In genomic region chr17:40854175-40854814, GRCh38 we compare ENCODE assay signal across 11 cellular contexts. TPM values are rescaled to one million over a fixed set of nuclear protein-coding genes. Genes with fewer than 3 reads are reported as not detected.
DNase-seq lines count a peak whose midpoint lies in the region; ATAC-seq and TF ChIP-seq lines count a peak whose summit lies in the region.
"Had no signal": no experiment of that assay in that cellular context is flagged by ENCODE, and none has a peak within 500 bp of the region (broad histone marks: within the 10 kb centered on the region; RNA-seq: fewer than 3 reads in every experiment).

No MANE protein-coding gene starts in this region.

- H3K27ac ChIP-seq in left lung, result no peak overlapping the region
- no peak overlapping the region for H3K27ac ChIP-seq in endodermal cell (ENCODE audit: low read depth, low read length)

- H3K9me3 ChIP-seq in left lung (no peaks in the 10 kb centered on the region), endodermal cell (ENCODE audit: control insufficient read depth, low read length) (no peaks in the 10 kb centered on the region)

- H3K27me3 Mint-ChIP-seq in endodermal cell (ENCODE audit: insufficient read depth), result peaks cover 27% of the 10 kb centered on the region

- no peak overlapping the region for H3K4me3 ChIP-seq in left lung
- no peak overlapping the region for H3K4me3 ChIP-seq in endodermal cell (ENCODE audit: low read length)
- H3K4me3 ChIP-seq: lung had no signal

- peaks cover 0 to 9% of the 10 kb centered on the region in 2 donors for H3K4me1 ChIP-seq in left lung
- peaks cover 2% of the 10 kb centered on the region for H3K4me1 ChIP-seq in endodermal cell (ENCODE audit: control insufficient read depth, insufficient read depth, low read length)

- no peak overlapping the region for H3K4me3 Mint-ChIP-seq in endodermal cell

- ATAC-seq in SK-N-SH treated with all-trans-retinoic acid at 6 μM for 48 hours (peak; percentile 93), left lung (peak; percentile 73)

- no peak overlapping the region for H3K9ac ChIP-seq in endodermal cell (ENCODE audit: extremely low read depth, low read length, poor library complexity, severe bottlenecking)

- intact Hi-C loops in left lung (cut with DNase I), result no loop called here

- H3K27ac Mint-ChIP-seq in endodermal cell, result no peak overlapping the region

- WGBS in endodermal cell (ENCODE audit: insufficient coverage in 1 of 2, insufficient read length in 1 of 2), 2 experiments, result 91 to 92% methylated on average over 2 to 6 of the region's 6 CpGs

- H3K36me3 ChIP-seq in left lung (no peaks in the 10 kb centered on the region), endodermal cell (ENCODE audit: control insufficient read depth, insufficient read depth, low read length) (no peaks in the 10 kb centered on the region)

- DNase-seq in Daoy (ENCODE audit: low read depth), result peak; percentile 58
- DNase-seq in left lung, result no peak
- DNase-seq in endodermal cell, result no peak
- DNase-seq in activated CD4-positive, alpha-beta T cell treated with anti-CD3 and anti-CD28 coated beads for 48 hours, result no peak
- no peak for DNase-seq in COR-L47 (lab: John Stamatoyannopoulos, UW)
- DNase-seq: aorta; NCI-H1105; stimulated activated CD4-positive, alpha-beta T cell treated with anti-CD3 and anti-CD28 coated beads, Interleukin-2, amount 100 ng/mL, for 48 hours had no signal

- no peaks in the 10 kb centered on the region for H3K36me3 Mint-ChIP-seq in endodermal cell (ENCODE audit: low read depth)

- H3K9me3 Mint-ChIP-seq in endodermal cell, result peaks cover 4% of the 10 kb centered on the region

- peaks cover 13% of the 10 kb centered on the region for H3K4me1 Mint-ChIP-seq in endodermal cell

- H3K27me3 ChIP-seq in left lung (no peaks in the 10 kb centered on the region), endodermal cell (ENCODE audit: control insufficient read depth, insufficient read depth, low read length, poor library complexity, severe bottlenecking) (peaks cover 15% of the 10 kb centered on the region)

- TF ChIP-seq CTCF in left lung (IDR thresholded peaks at IDR 0.05), result no peak
- TF ChIP-seq CTCF in endodermal cell (conservative IDR thresholded peaks at IDR 0.05), result no peak

TF ChIP-seq in SK-N-SH treated with all-trans-retinoic acid at 6 μM for 48 hours, 23 proteins besides CTCF, POLR2A, EP300 and RAD21 (continues in another document):
- TF ChIP-seq ZNF70 (CRISPR knock-in tag; IDR thresholded peaks at IDR 0.05), result no peak
- TF ChIP-seq GLIS3 (CRISPR knock-in tag; IDR thresholded peaks at IDR 0.05), result no peak
- TF ChIP-seq ZNF8 (CRISPR knock-in tag; IDR thresholded peaks at IDR 0.05), result no peak
- no peak for TF ChIP-seq RARB (CRISPR knock-in tag; IDR thresholded peaks at IDR 0.05)
- 0 out of 2 replicates have a peak, but pooled peaks have one; percentile 72 for TF ChIP-seq CREB5 (CRISPR knock-in tag; IDR thresholded peaks at IDR 0.05; ENCODE audit: low read depth)
- TF ChIP-seq PATZ1 (CRISPR knock-in tag; IDR thresholded peaks at IDR 0.05; ENCODE audit: borderline replicate concordance), result peak; percentile 61; the same call in 1 of the 2 replicates
- no peak for TF ChIP-seq CSDC2 (CRISPR knock-in tag; IDR thresholded peaks at IDR 0.05)
- TF ChIP-seq TOX (CRISPR knock-in tag; IDR thresholded peaks at IDR 0.05; ENCODE audit: borderline replicate concordance), result peak; percentile 76; the same call in 1 of the 2 replicates
- TF ChIP-seq ZNF565 (CRISPR knock-in tag; conservative IDR thresholded peaks at IDR 0.05; ENCODE audit: low read depth), result no peak
- TF ChIP-seq, protein P1, sequence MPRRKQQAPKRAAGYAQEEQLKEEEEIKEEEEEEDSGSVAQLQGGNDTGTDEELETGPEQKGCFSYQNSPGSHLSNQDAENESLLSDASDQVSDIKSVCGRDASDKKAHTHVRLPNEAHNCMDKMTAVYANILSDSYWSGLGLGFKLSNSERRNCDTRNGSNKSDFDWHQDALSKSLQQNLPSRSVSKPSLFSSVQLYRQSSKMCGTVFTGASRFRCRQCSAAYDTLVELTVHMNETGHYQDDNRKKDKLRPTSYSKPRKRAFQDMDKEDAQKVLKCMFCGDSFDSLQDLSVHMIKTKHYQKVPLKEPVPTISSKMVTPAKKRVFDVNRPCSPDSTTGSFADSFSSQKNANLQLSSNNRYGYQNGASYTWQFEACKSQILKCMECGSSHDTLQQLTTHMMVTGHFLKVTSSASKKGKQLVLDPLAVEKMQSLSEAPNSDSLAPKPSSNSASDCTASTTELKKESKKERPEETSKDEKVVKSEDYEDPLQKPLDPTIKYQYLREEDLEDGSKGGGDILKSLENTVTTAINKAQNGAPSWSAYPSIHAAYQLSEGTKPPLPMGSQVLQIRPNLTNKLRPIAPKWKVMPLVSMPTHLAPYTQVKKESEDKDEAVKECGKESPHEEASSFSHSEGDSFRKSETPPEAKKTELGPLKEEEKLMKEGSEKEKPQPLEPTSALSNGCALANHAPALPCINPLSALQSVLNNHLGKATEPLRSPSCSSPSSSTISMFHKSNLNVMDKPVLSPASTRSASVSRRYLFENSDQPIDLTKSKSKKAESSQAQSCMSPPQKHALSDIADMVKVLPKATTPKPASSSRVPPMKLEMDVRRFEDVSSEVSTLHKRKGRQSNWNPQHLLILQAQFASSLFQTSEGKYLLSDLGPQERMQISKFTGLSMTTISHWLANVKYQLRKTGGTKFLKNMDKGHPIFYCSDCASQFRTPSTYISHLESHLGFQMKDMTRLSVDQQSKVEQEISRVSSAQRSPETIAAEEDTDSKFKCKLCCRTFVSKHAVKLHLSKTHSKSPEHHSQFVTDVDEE (CRISPR knock-in tag; IDR thresholded peaks at IDR 0.05), result no peak
- TF ChIP-seq ISL1 (CRISPR knock-in tag; IDR thresholded peaks at IDR 0.05), result peak; percentile 99
- no peak for TF ChIP-seq ARNTL (CRISPR knock-in tag; IDR thresholded peaks at IDR 0.05; ENCODE audit: borderline replicate concordance, low read depth)
- TF ChIP-seq, protein P2, sequence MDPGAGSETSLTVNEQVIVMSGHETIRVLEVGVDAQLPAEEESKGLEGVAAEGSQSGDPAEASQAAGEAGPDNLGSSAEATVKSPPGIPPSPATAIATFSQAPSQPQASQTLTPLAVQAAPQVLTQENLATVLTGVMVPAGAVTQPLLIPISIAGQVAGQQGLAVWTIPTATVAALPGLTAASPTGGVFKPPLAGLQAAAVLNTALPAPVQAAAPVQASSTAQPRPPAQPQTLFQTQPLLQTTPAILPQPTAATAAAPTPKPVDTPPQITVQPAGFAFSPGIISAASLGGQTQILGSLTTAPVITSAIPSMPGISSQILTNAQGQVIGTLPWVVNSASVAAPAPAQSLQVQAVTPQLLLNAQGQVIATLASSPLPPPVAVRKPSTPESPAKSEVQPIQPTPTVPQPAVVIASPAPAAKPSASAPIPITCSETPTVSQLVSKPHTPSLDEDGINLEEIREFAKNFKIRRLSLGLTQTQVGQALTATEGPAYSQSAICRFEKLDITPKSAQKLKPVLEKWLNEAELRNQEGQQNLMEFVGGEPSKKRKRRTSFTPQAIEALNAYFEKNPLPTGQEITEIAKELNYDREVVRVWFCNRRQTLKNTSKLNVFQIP (CRISPR knock-in tag; IDR thresholded peaks at IDR 0.05; ENCODE audit: borderline replicate concordance, low read depth), result no peak
- TF ChIP-seq ZFP30 (CRISPR knock-in tag; IDR thresholded peaks at IDR 0.05), result no peak
- TF ChIP-seq ZFP3 (CRISPR knock-in tag; IDR thresholded peaks at IDR 0.05), result no peak
- TF ChIP-seq ESRRG (CRISPR knock-in tag; IDR thresholded peaks at IDR 0.05), result no peak
- no peak for TF ChIP-seq BACH2 (CRISPR knock-in tag; IDR thresholded peaks at IDR 0.05; ENCODE audit: borderline replicate concordance)
- TF ChIP-seq ZC3H10 (CRISPR knock-in tag; IDR thresholded peaks at IDR 0.05), result peak; percentile 77; the same call in 1 of the 2 replicates

RNA-seq across cellular contexts. Expression of gene KRT12, which starts 12.7 kb away (rescaled TPM):
- not detected in 2 replicates for total RNA-seq in Daoy (2014; rRNA removed; shearing (Covaris generic))
- total RNA-seq in left lung (not detected), endodermal cell (not detected)
- not detected for polyA plus RNA-seq in endodermal cell (2013, experiment 1 of 2)
- not detected for polyA plus RNA-seq in endodermal cell (2013, experiment 2 of 2)
- total RNA-seq: aorta, H1, lung had no signal
- polyA plus RNA-seq: H1, lung had no signal

RNA-seq across cellular contexts. Expression of gene KRT20, which starts 30.7 kb away (rescaled TPM):
- total RNA-seq in Daoy (2014; rRNA removed; shearing (Covaris generic)), result not detected in 2 replicates
- total RNA-seq in left lung, result not detected
- not detected for total RNA-seq in endodermal cell
- polyA plus RNA-seq in endodermal cell (2013, experiment 1 of 2), result not detected
- not detected for polyA plus RNA-seq in endodermal cell (2013, experiment 2 of 2)
- total RNA-seq: aorta, H1 had no signal
- polyA plus RNA-seq: H1 had no signal

RNA-seq across cellular contexts. Expression of gene KRT10, which starts 31.9 kb away (rescaled TPM):
- 54.7 and 56.8 TPM in 2 replicates for total RNA-seq in Daoy (2014; rRNA removed; shearing (Covaris generic))
- total RNA-seq in left lung (10 to 100 TPM; 42.0 to 43.2 TPM), endodermal cell (10 to 100 TPM; 22.3 to 46.8 TPM)
- polyA plus RNA-seq in endodermal cell (2013, experiment 1 of 2), result 85.2 TPM
- polyA plus RNA-seq in endodermal cell (2013, experiment 2 of 2), result 88.8 TPM

RNA-seq across cellular contexts. Expression of gene KRT28, which starts 54.5 kb away (rescaled TPM):
- not detected in 2 replicates for total RNA-seq in Daoy (2014; rRNA removed; shearing (Covaris generic))
- total RNA-seq in left lung, result not detected
- not detected for total RNA-seq in endodermal cell
- not detected for polyA plus RNA-seq in endodermal cell (2013, experiment 1 of 2)
- polyA plus RNA-seq in endodermal cell (2013, experiment 2 of 2), result not detected
- total RNA-seq: aorta, H1, lung had no signal
- polyA plus RNA-seq: aorta, H1, lung had no signal
